ENCODE assay signal across 9 cellular contexts in genomic region chr20:32208499-32209154, GRCh38. TPM values are rescaled to one million over a fixed set of nuclear protein-coding genes. Genes with fewer than 3 reads are reported as not detected.
A peak's percentile ranks its signal among the peaks of the same experiment; 100 is the strongest.
DNase-seq lines count a peak whose midpoint lies in the region; ATAC-seq, FAIRE-seq and TF ChIP-seq lines count a peak whose summit lies in the region.
"Had no signal": no experiment of that assay in that cellular context is flagged by ENCODE, and none has a peak within 500 bp of the region (broad histone marks: within the 10 kb centered on the region; RNA-seq: fewer than 3 reads in every experiment).

No MANE protein-coding gene starts in this region.

- H3K9me3 ChIP-seq in keratinocyte (ENCODE audit: control insufficient read depth, low read depth, low read length): no peaks in the 10 kb centered on the region

- peaks cover 57% of the 10 kb centered on the region for H3K79me2 ChIP-seq in keratinocyte (ENCODE audit: control insufficient read depth, insufficient read depth, low read length)

- peak overlapping the region; percentile 84 for H3K4me3 Mint-ChIP-seq in activated CD8-positive, alpha-beta memory T cell treated with anti-CD3 and anti-CD28 coated beads, Interleukin-2, amount 10 ng/mL, durations not matched to agents 7 days and 5 days
- peak overlapping the region; percentile 89 for H3K4me3 Mint-ChIP-seq in activated T-helper 17 cell treated with anti-CD3 and anti-CD28 coated beads, Interleukin-2, amount 50 U/mL, for 72 hours

- no peak for FAIRE-seq in keratinocyte (lab: Jason Lieb, UNC)
- FAIRE-seq: HTR-8/SVneo had no signal

- H3K4me1 ChIP-seq in keratinocyte (ENCODE audit: control insufficient read depth, extremely low read depth, insufficient read depth, low read length): peaks cover 38% of the 10 kb centered on the region

- H3K36me3 ChIP-seq in keratinocyte (ENCODE audit: control insufficient read depth in 2 of 2, extremely low read depth in 1 of 2, insufficient read depth in 2 of 2, low read length in 2 of 2): peaks cover 6 to 13% of the 10 kb centered on the region in 2 experiments

- ATAC-seq in activated CD8-positive, alpha-beta memory T cell treated with anti-CD3 and anti-CD28 coated beads, Interleukin-2, amount 10 ng/mL, durations not matched to agents 7 days and 5 days: no peak
- ATAC-seq in activated T-helper 17 cell treated with anti-CD3 and anti-CD28 coated beads, Interleukin-2, amount 50 U/mL, for 72 hours (replicated peaks): no peak
- no peak for ATAC-seq in left lobe of liver

- no peaks in the 10 kb centered on the region for H4K20me1 ChIP-seq in keratinocyte (ENCODE audit: control insufficient read depth, extremely low read depth, insufficient read depth, low read length)

- no peak overlapping the region for H2AFZ ChIP-seq in keratinocyte (ENCODE audit: control insufficient read depth, low read length)

- dilution Hi-C loops in keratinocyte (cut with MboI; ENCODE audit: extremely low pct_ligation_motif_present, low sequenced_read_pairs): no loop called here

- no peaks in the 10 kb centered on the region for H3K27me3 Mint-ChIP-seq in activated CD8-positive, alpha-beta memory T cell treated with anti-CD3 and anti-CD28 coated beads, Interleukin-2, amount 10 ng/mL, durations not matched to agents 7 days and 5 days
- no peaks in the 10 kb centered on the region for H3K27me3 Mint-ChIP-seq in activated T-helper 17 cell treated with anti-CD3 and anti-CD28 coated beads, Interleukin-2, amount 50 U/mL, for 72 hours

- CTCF ChIA-PET in activated CD8-positive, alpha-beta memory T cell treated with anti-CD3 and anti-CD28 coated beads, Interleukin-2, amount 10 ng/mL, durations not matched to agents 7 days and 5 days (lab: Charles Lee): interaction anchor here (0.6 to 1.7 kb wide), 2 partner anchors 8 to 151 kb away, joined by 3 to 4 read pairs; no protein-coding TSS in a partner anchor

- H3K4me1 Mint-ChIP-seq in activated CD8-positive, alpha-beta memory T cell treated with anti-CD3 and anti-CD28 coated beads, Interleukin-2, amount 10 ng/mL, durations not matched to agents 7 days and 5 days: peaks cover 70% of the 10 kb centered on the region
- H3K4me1 Mint-ChIP-seq in activated T-helper 17 cell treated with anti-CD3 and anti-CD28 coated beads, Interleukin-2, amount 50 U/mL, for 72 hours: peaks cover 48% of the 10 kb centered on the region

- peak overlapping the region; percentile 63 for H3K4me2 ChIP-seq in keratinocyte (ENCODE audit: control insufficient read depth, extremely low read depth, insufficient read depth, low read depth, low read length)

- no peaks in the 10 kb centered on the region for H3K9me1 ChIP-seq in keratinocyte (ENCODE audit: control insufficient read depth, extremely low read depth, insufficient read depth, low read length)

- H3K36me3 Mint-ChIP-seq in activated CD8-positive, alpha-beta memory T cell treated with anti-CD3 and anti-CD28 coated beads, Interleukin-2, amount 10 ng/mL, durations not matched to agents 7 days and 5 days: peaks cover 27% of the 10 kb centered on the region
- H3K36me3 Mint-ChIP-seq in activated T-helper 17 cell treated with anti-CD3 and anti-CD28 coated beads, Interleukin-2, amount 50 U/mL, for 72 hours (ENCODE audit: low read depth): peaks cover 96% of the 10 kb centered on the region

- H3K27ac ChIP-seq in keratinocyte (ENCODE audit: control insufficient read depth, insufficient read depth, low read length) (peak overlapping the region; percentile 95), temporal lobe (ENCODE audit: low read depth, low read length) (peak overlapping the region; percentile 15)

- H3K27me3 ChIP-seq in keratinocyte (ENCODE audit: control insufficient read depth, extremely low read depth, insufficient read depth, low read length): no peaks in the 10 kb centered on the region

- H3K9me3 Mint-ChIP-seq in activated CD8-positive, alpha-beta memory T cell treated with anti-CD3 and anti-CD28 coated beads, Interleukin-2, amount 10 ng/mL, durations not matched to agents 7 days and 5 days (ENCODE audit: low read depth): no peaks in the 10 kb centered on the region
- no peaks in the 10 kb centered on the region for H3K9me3 Mint-ChIP-seq in activated T-helper 17 cell treated with anti-CD3 and anti-CD28 coated beads, Interleukin-2, amount 50 U/mL, for 72 hours

- no peak for DNase-seq in activated CD8-positive, alpha-beta memory T cell treated with anti-CD3 and anti-CD28 coated beads, Interleukin-2, amount 10 ng/mL, durations not matched to agents 7 days and 5 days
- DNase-seq in activated CD8-positive, alpha-beta memory T cell treated with anti-CD3 and anti-CD28 coated beads for 24 hours: no peak
- no peak for DNase-seq in keratinocyte (ENCODE audit: low read depth, low spot score)
- DNase-seq in kidney tubule cell (ENCODE audit: low spot score): no peak
- DNase-seq in amygdala (lab: John Stamatoyannopoulos, UW): no peak
- DNase-seq in left lobe of liver (ENCODE audit: low spot score): no peak

- no peak for TF ChIP-seq CTCF in keratinocyte (optimal IDR thresholded peaks at IDR 0.05 in 1 of 3, IDR thresholded peaks at IDR 0.05 in 1 of 3, conservative IDR thresholded peaks at IDR 0.05 in 1 of 3; ENCODE audit: extremely low read depth in 1 of 3, insufficient read depth in 2 of 3, low read length in 3 of 3)

- H3K27ac Mint-ChIP-seq in activated CD8-positive, alpha-beta memory T cell treated with anti-CD3 and anti-CD28 coated beads, Interleukin-2, amount 10 ng/mL, durations not matched to agents 7 days and 5 days: peak overlapping the region; percentile 79
- H3K27ac Mint-ChIP-seq in activated T-helper 17 cell treated with anti-CD3 and anti-CD28 coated beads, Interleukin-2, amount 50 U/mL, for 72 hours: peak overlapping the region; percentile 87

- peak overlapping the region; percentile 95 to 98 (median 98) for H3K4me3 ChIP-seq in keratinocyte (ENCODE audit: control insufficient read depth in 2 of 3, extremely low read depth in 1 of 3, insufficient read depth in 2 of 3, low read depth in 1 of 3, low read length in 3 of 3)

- peak overlapping the region; percentile 96 for H3K9ac ChIP-seq in keratinocyte (ENCODE audit: control insufficient read depth, extremely low read depth, insufficient read depth, low read length)

RNA-seq across cellular contexts. Expression of gene POFUT1, which starts 0.9 kb away (rescaled TPM):
- total RNA-seq in activated CD8-positive, alpha-beta memory T cell treated with anti-CD3 and anti-CD28 coated beads, Interleukin-2, amount 10 ng/mL, durations not matched to agents 7 days and 5 days: 10 to 100 TPM; 31.1 to 34.0 TPM
- total RNA-seq in activated T-helper 17 cell treated with anti-CD3 and anti-CD28 coated beads, Interleukin-2, amount 50 U/mL, for 72 hours: 10 to 100 TPM; 41.4 TPM
- 25.1 to 37.3 TPM (median 26.1 TPM) in 3 replicates for polyA plus RNA-seq in keratinocyte
- 9.2 TPM for polyA plus RNA-seq in keratinocyte (2011; ENCODE audit: low read depth)
- polyA plus RNA-seq in keratinocyte (2011; cell fraction: cytosol; rRNA removed): 19.4 and 20.9 TPM in 2 replicates
- 51.8 and 52.7 TPM in 2 replicates for polyA plus RNA-seq in keratinocyte (2011; cell fraction: nucleus; rRNA removed)
- polyA plus RNA-seq in keratinocyte (2012; ENCODE audit: low replicate concordance): 14.1 and 30.9 TPM in 2 replicates
- polyA minus RNA-seq in keratinocyte: 28.3 to 39.5 TPM (median 30.2 TPM) in 3 replicates
- 25.5 TPM for polyA minus RNA-seq in keratinocyte (2011; cell fraction: cytosol; rRNA and poly(A)+ RNA removed)
- polyA minus RNA-seq in keratinocyte (2011; cell fraction: nucleus; rRNA and poly(A)+ RNA removed): 48.2 and 67.5 TPM in 2 replicates
- 13.8 TPM for total RNA-seq in temporal lobe
- total RNA-seq in left lobe of liver: 39.2 TPM

RNA-seq across cellular contexts. Expression of gene PLAGL2, which starts 1.1 kb away (rescaled TPM):
- total RNA-seq in activated CD8-positive, alpha-beta memory T cell treated with anti-CD3 and anti-CD28 coated beads, Interleukin-2, amount 10 ng/mL, durations not matched to agents 7 days and 5 days: 10 to 100 TPM; 26.3 to 41.4 TPM
- 10 to 100 TPM; 61.9 to 93.1 TPM for total RNA-seq in activated T-helper 17 cell treated with anti-CD3 and anti-CD28 coated beads, Interleukin-2, amount 50 U/mL, for 72 hours
- polyA plus RNA-seq in keratinocyte: 4.2 to 4.3 TPM (median 4.2 TPM) in 3 replicates
- polyA plus RNA-seq in keratinocyte (2011; ENCODE audit: low read depth): 1.9 TPM
- 6.2 and 6.8 TPM in 2 replicates for polyA plus RNA-seq in keratinocyte (2011; cell fraction: cytosol; rRNA removed)
- polyA plus RNA-seq in keratinocyte (2011; cell fraction: nucleus; rRNA removed): 12.8 and 13.4 TPM in 2 replicates
- 7.1 and 8.6 TPM in 2 replicates for polyA plus RNA-seq in keratinocyte (2012; ENCODE audit: low replicate concordance)
- polyA minus RNA-seq in keratinocyte: 7.6 to 23.4 TPM (median 8.8 TPM) in 3 replicates
- 4.8 TPM for polyA minus RNA-seq in keratinocyte (2011; cell fraction: cytosol; rRNA and poly(A)+ RNA removed)
- polyA minus RNA-seq in keratinocyte (2011; cell fraction: nucleus; rRNA and poly(A)+ RNA removed): 5.9 and 9.9 TPM in 2 replicates
- total RNA-seq in temporal lobe (2.2 TPM), left lobe of liver (2.8 TPM)
